ENCODE assay signal across 12 cellular contexts in the genomic region with DNA sequence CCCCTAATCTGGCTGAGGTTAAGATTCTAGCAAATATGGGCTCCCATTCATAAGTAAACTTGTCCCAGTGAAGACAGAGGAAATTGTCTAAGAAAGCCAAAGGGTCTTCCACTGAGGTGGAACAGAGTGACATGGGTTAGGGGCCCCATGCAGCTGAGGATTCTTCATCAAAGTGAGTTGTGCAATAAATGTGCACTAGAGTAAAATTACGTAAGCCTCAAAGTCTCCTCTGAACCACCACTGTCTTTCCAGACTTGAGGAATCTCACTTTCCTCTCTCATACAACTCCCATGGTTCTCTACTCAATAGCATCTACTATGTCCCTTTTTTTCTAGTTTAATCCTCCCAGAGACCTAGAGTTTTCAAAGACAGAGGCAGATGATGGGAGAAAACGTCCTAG.
"Had no signal": no experiment of that assay in that cellular context is flagged by ENCODE, and none has a peak within 500 bp of the region (broad histone marks: within the 10 kb centered on the region; RNA-seq: fewer than 3 reads in every experiment).

No MANE protein-coding gene starts in this region.

- H3K4me1 ChIP-seq: heart left ventricle, right atrium auricular region had no signal

- DNase-seq: dermis blood vessel endothelial cell; erythroblast; heart left ventricle; hippocampal formation; left colon; left ventricle myocardium superior; naive thymus-derived CD4-positive, alpha-beta T cell; nephron progenitor cell; posterior cingulate gyrus; stimulated activated naive CD4-positive, alpha-beta T cell had no signal

- H3K27ac ChIP-seq: heart left ventricle, right atrium auricular region had no signal

- H3K36me3 ChIP-seq: heart left ventricle, right atrium auricular region had no signal

- H3K4me3 ChIP-seq: heart left ventricle, lung, right atrium auricular region had no signal

- H3K9me3 ChIP-seq: heart left ventricle, right atrium auricular region had no signal

- ATAC-seq: heart left ventricle; left colon; left ventricle myocardium superior; naive thymus-derived CD4-positive, alpha-beta T cell had no signal

- H3K27me3 ChIP-seq: heart left ventricle, right atrium auricular region had no signal
